8 cellular contexts compared by ENCODE assay signal in the genomic region with DNA sequence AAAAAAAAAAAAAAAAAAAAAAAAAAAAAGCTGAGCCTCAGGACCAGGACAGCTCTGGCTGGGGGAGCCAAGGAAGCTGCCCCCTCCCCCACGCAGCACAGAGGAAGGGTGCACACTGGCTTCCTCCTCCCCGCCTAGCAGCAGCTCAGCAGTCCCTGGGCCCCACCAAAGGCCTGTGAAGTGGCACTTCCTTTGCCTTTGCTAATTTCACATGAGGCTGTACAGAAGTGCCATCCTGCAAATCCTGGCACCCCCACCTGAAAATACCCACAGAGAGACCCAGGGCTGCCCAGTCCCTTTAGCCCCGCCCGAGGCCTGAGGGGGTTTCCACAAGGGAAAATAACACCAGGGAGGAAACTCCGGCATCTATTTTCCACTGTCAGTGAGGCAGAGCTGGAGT. TPM values are rescaled to one million over a fixed set of nuclear protein-coding genes. Genes with fewer than 3 reads are reported as not detected.
DNase-seq lines count a peak whose midpoint lies in the region; ATAC-seq and TF ChIP-seq lines count a peak whose summit lies in the region.

No MANE protein-coding gene starts in this region.

- H2AFZ ChIP-seq in H9 (ENCODE audit: low read length), result no peak overlapping the region

- H3K14ac ChIP-seq in H9 (ENCODE audit: insufficient read depth, low read length), result no peak overlapping the region

- no peak overlapping the region for H2AK5ac ChIP-seq in H9 (ENCODE audit: insufficient read length, low read length)

- H3K4me3 Mint-ChIP-seq in T-helper 2 cell treated with Interferon-gamma antibody and Interleukin-4, amounts not matched to agents 5 μg/mL and 100 μg/mL, for 36 hours, result peak overlapping the region; percentile 99
- H3K4me3 Mint-ChIP-seq in central memory CD8-positive, alpha-beta T cell, result peak overlapping the region; percentile 88
- H3K4me3 Mint-ChIP-seq in H9, result no peak overlapping the region

- no peak overlapping the region for H3K4ac ChIP-seq in H9 (ENCODE audit: low read depth, low read length)

- H3K79me2 ChIP-seq in H9 (ENCODE audit: insufficient read depth, low read length), result peaks cover 2% of the 10 kb centered on the region; the same call in 1 of the 2 replicates

- no peak overlapping the region for H2BK12ac ChIP-seq in H9 (ENCODE audit: insufficient read length, low read depth, low read length)

- no peak overlapping the region for H4K5ac ChIP-seq in H9 (ENCODE audit: insufficient read length, low read depth, low read length)

- H2BK20ac ChIP-seq in H9 (ENCODE audit: low read depth, low read length, poor library complexity, severe bottlenecking), result no peak overlapping the region

- H3K4me1 ChIP-seq in gastrocnemius medialis (peaks cover 26 to 32% of the 10 kb centered on the region in 2 donors), H9 (ENCODE audit: insufficient read depth, low read length) (peaks cover 19% of the 10 kb centered on the region)

- WGBS in H9 (ENCODE audit: extremely low coverage, insufficient read length, low lambda C conversion rate), result no CpG with 5 or more reads among the region's 5 CpGs

- H3K27ac ChIP-seq in gastrocnemius medialis (peak overlapping the region in 3 of 4 donors; percentile 5 to 22 (median 20)), H9 (ENCODE audit: insufficient read length, low read depth, low read length) (no peak overlapping the region)

- H3K9me3 ChIP-seq in gastrocnemius medialis (no peaks in the 10 kb centered on the region), H9 (ENCODE audit: control insufficient read depth, low read depth, low read length) (no peaks in the 10 kb centered on the region)

- peak overlapping the region; percentile 66 for H3K4me3 ChIP-seq in GM12865 (ENCODE audit: low read depth, low read length)
- no peak overlapping the region for H3K4me3 ChIP-seq in gastrocnemius medialis

- intact Hi-C loops in gastrocnemius medialis (cut with DNase I; ENCODE audit: low total_unique reads), result no loop called here

- H3K56ac ChIP-seq in H9 (ENCODE audit: insufficient read length, low read depth, low read length), result no peak overlapping the region

- peaks cover 7% of the 10 kb centered on the region for H3K23me2 ChIP-seq in H9 (ENCODE audit: insufficient read length, low read depth, low read length, poor library complexity, severe bottlenecking)

- peaks cover 69% of the 10 kb centered on the region for H3K4me1 Mint-ChIP-seq in T-helper 2 cell treated with Interferon-gamma antibody and Interleukin-4, amounts not matched to agents 5 μg/mL and 100 μg/mL, for 36 hours (ENCODE audit: low read depth)
- H3K4me1 Mint-ChIP-seq in central memory CD8-positive, alpha-beta T cell, result peaks cover 71% of the 10 kb centered on the region
- peaks cover 50 to 52% of the 10 kb centered on the region in 2 experiments for H3K4me1 Mint-ChIP-seq in H9

- no peak overlapping the region for H2BK15ac ChIP-seq in H9 (ENCODE audit: low read depth, low read length)

- no peaks in the 10 kb centered on the region for H3K9me3 Mint-ChIP-seq in T-helper 2 cell treated with Interferon-gamma antibody and Interleukin-4, amounts not matched to agents 5 μg/mL and 100 μg/mL, for 36 hours
- H3K9me3 Mint-ChIP-seq in central memory CD8-positive, alpha-beta T cell, result no peaks in the 10 kb centered on the region
- H3K9me3 Mint-ChIP-seq in H9, result no peaks in the 10 kb centered on the region; a peak in 1 of 5 replicates

- no peak for TF ChIP-seq POLR2A in gastrocnemius medialis (IDR thresholded peaks at IDR 0.05)

- H2BK120ac ChIP-seq in H9 (ENCODE audit: low read depth, low read length, poor library complexity, severe bottlenecking), result no peak overlapping the region

- peaks cover 47% of the 10 kb centered on the region for H3K36me3 Mint-ChIP-seq in T-helper 2 cell treated with Interferon-gamma antibody and Interleukin-4, amounts not matched to agents 5 μg/mL and 100 μg/mL, for 36 hours (ENCODE audit: low read depth)
- H3K36me3 Mint-ChIP-seq in central memory CD8-positive, alpha-beta T cell (ENCODE audit: insufficient read depth), result peaks cover 37% of the 10 kb centered on the region
- peaks cover 7 to 17% (median 11%) of the 10 kb centered on the region in 3 experiments; a peak in 5 of 7 replicates for H3K36me3 Mint-ChIP-seq in H9 (ENCODE audit: insufficient read depth in 1 of 3, low read depth in 3 of 3)

- no peak overlapping the region for H3K9ac ChIP-seq in H9 (ENCODE audit: extremely low read depth, insufficient read length, low read length)

- no peaks in the 10 kb centered on the region for H3K36me3 ChIP-seq in gastrocnemius medialis

- H4K20me1 ChIP-seq in H9 (ENCODE audit: control insufficient read depth, insufficient read depth, insufficient read length), result peaks cover 6% of the 10 kb centered on the region

- no peak overlapping the region for H2BK5ac ChIP-seq in H9 (ENCODE audit: insufficient read length, low read length)

- no peak overlapping the region for H3K23ac ChIP-seq in H9 (ENCODE audit: insufficient read length, low read depth, low read length)

- H4K8ac ChIP-seq in H9 (replicated peaks; ENCODE audit: insufficient read length, low read depth, low read length), result no peak overlapping the region

- H3K79me1 ChIP-seq in H9 (ENCODE audit: insufficient read depth, low read depth, low read length, poor library complexity, severe bottlenecking), result no peaks in the 10 kb centered on the region

- in situ Hi-C loops in gastrocnemius medialis (cut with MboI; ENCODE audit: low sequenced_read_pairs in 4 of 4), result loop anchor here in 3 of 4 donors (25.0 kb wide), 2 partner anchors 375 to 775 kb away; a partner anchor contains a TSS

- peak overlapping the region; percentile 87 for H3K27ac Mint-ChIP-seq in T-helper 2 cell treated with Interferon-gamma antibody and Interleukin-4, amounts not matched to agents 5 μg/mL and 100 μg/mL, for 36 hours
- peak overlapping the region; percentile 38 for H3K27ac Mint-ChIP-seq in central memory CD8-positive, alpha-beta T cell (ENCODE audit: low read depth)
- no peak overlapping the region; a peak in 1 of 7 replicates for H3K27ac Mint-ChIP-seq in H9

- H4K91ac ChIP-seq in H9 (ENCODE audit: insufficient read length, low read depth, low read length), result no peak overlapping the region

- H3K18ac ChIP-seq in H9 (ENCODE audit: insufficient read length, low read depth, low read length), result no peak overlapping the region

- H3K27me3 ChIP-seq in gastrocnemius medialis, result no peaks in the 10 kb centered on the region
- no peaks in the 10 kb centered on the region for H3K27me3 ChIP-seq in H9 (ENCODE audit: insufficient read depth, low read length)

- peak; percentile 5 for ATAC-seq in central memory CD8-positive, alpha-beta T cell (replicated peaks; ENCODE audit: extremely low read depth, poor library complexity, severe bottlenecking)
- ATAC-seq in gastrocnemius medialis, result no peak

- TF ChIP-seq CTCF in GM12865 (IDR thresholded peaks at IDR 0.05; ENCODE audit: insufficient read depth, low read depth, low read length, missing control alignments) (no peak), gastrocnemius medialis (IDR thresholded peaks at IDR 0.05 in 4 of 5, conservative IDR thresholded peaks at IDR 0.05 in 1 of 5) (no peak), H9 (conservative IDR thresholded peaks at IDR 0.05) (no peak)

- H3K4me2 ChIP-seq in H9 (ENCODE audit: insufficient read depth, insufficient read length, low read length), result no peak overlapping the region

- no peak overlapping the region for H3T11ph ChIP-seq in H9 (ENCODE audit: low read length)

- H3K27me3 Mint-ChIP-seq in T-helper 2 cell treated with Interferon-gamma antibody and Interleukin-4, amounts not matched to agents 5 μg/mL and 100 μg/mL, for 36 hours (ENCODE audit: low read depth), result no peaks in the 10 kb centered on the region
- no peaks in the 10 kb centered on the region for H3K27me3 Mint-ChIP-seq in central memory CD8-positive, alpha-beta T cell
- peaks cover 4% of the 10 kb centered on the region for H3K27me3 Mint-ChIP-seq in H9 (ENCODE audit: low read depth)

- DNase-seq in GM12865 (ENCODE audit: low read depth), result peak; percentile 74
- peak; percentile 30 for DNase-seq in T-helper 2 cell treated with Interferon-gamma antibody and Interleukin-4, amounts not matched to agents 5 μg/mL and 100 μg/mL, for 36 hours (ENCODE audit: low spot score)
- DNase-seq in central memory CD8-positive, alpha-beta T cell (ENCODE audit: low spot score in 2 of 2), result peak in 1 of 2 donors; percentile 33
- peak; percentile 30 to 39 for DNase-seq in gastrocnemius medialis
- no peak for DNase-seq in hepatic stellate cell (ENCODE audit: low spot score)
- no peak for DNase-seq in H9
- no peak for DNase-seq in NCI-H524 (lab: John Stamatoyannopoulos, UW)
- no peak for DNase-seq in NCI-H2107 treated with DMSO at 0.1 percent for 48 hours (lab: John Stamatoyannopoulos, UW; ENCODE audit: unreplicated experiment)

RNA-seq across cellular contexts. Expression of a gene that starts 3.9 kb away (rescaled TPM):
- total RNA-seq in gastrocnemius medialis, result 10 to 100 TPM; 38.0 to 77.4 (median 46.9) TPM
- 24.9 and 26.4 TPM in 2 replicates for total RNA-seq in H9 (2021)

RNA-seq across cellular contexts. Expression of a gene that starts 18.6 kb away (rescaled TPM):
- total RNA-seq in gastrocnemius medialis (100 to 1,000 TPM in 1 of 4 donors, 10 to 100 TPM in 3; 45.9 to 132 (median 87.3) TPM), H9 (2021) (15.2 and 15.6 TPM in 2 replicates)

RNA-seq across cellular contexts. Expression of a gene that starts 28.5 kb away (rescaled TPM):
- 1 to 10 TPM; 4.6 to 8.0 (median 6.5) TPM for total RNA-seq in gastrocnemius medialis
- total RNA-seq in H9 (2021), result 36.1 and 37.4 TPM in 2 replicates

RNA-seq across cellular contexts. Expression of a gene that starts 39.5 kb away (rescaled TPM):
- total RNA-seq in gastrocnemius medialis (100 to 1,000 TPM in 2 of 4 donors, 10 to 100 TPM in 2; 65.2 to 128 (median 102) TPM), H9 (2021) (105 and 106 TPM in 2 replicates)

Comparison
In these comparisons a context has a peak if more than half of its experiments do, and no peak if none do; other contexts are left out.
1. DNase-seq: peak in GM12865 (single experiment), T-helper 2 cell treated with Interferon-gamma antibody and Interleukin-4, amounts not matched to agents 5 μg/mL and 100 μg/mL, for 36 hours (single experiment) and gastrocnemius medialis (2 of 2); none in hepatic stellate cell (single experiment), H9 (single experiment), NCI-H524 (0 of 2) and NCI-H2107 treated with DMSO at 0.1 percent for 48 hours (single experiment).
2. H3K27ac Mint-ChIP-seq: peak in T-helper 2 cell treated with Interferon-gamma antibody and Interleukin-4, amounts not matched to agents 5 μg/mL and 100 μg/mL, for 36 hours (single experiment) and central memory CD8-positive, alpha-beta T cell (single experiment); none in H9 (0 of 3).
3. H3K4me3 Mint-ChIP-seq: peak in T-helper 2 cell treated with Interferon-gamma antibody and Interleukin-4, amounts not matched to agents 5 μg/mL and 100 μg/mL, for 36 hours (single experiment) and central memory CD8-positive, alpha-beta T cell (single experiment); none in H9 (0 of 2).